2 cellular contexts compared by ENCODE assay signal in genomic region chr2:240832816-240833497, GRCh38.
TF ChIP-seq lines count a peak whose summit lies in the region.

No MANE protein-coding gene starts in this region.

TF ChIP-seq in SK-N-SH treated with all-trans-retinoic acid at 6 μM for 48 hours, 23 proteins besides CTCF, POLR2A, EP300 and RAD21:
- TF ChIP-seq PATZ1 (CRISPR knock-in tag; IDR thresholded peaks at IDR 0.05; ENCODE audit: borderline replicate concordance) (no peak), ISL1 (CRISPR knock-in tag; IDR thresholded peaks at IDR 0.05) (no peak), BACH2 (CRISPR knock-in tag; IDR thresholded peaks at IDR 0.05; ENCODE audit: borderline replicate concordance) (no peak), ESRRG (CRISPR knock-in tag; IDR thresholded peaks at IDR 0.05) (no peak)

TF ChIP-seq in SK-N-SH, 30 proteins besides CTCF, POLR2A, EP300 and RAD21:
- no peak for TF ChIP-seq REST (IDR thresholded peaks at IDR 0.05; ENCODE audit: low read depth, low read length)
- no peak for TF ChIP-seq ELF1 (IDR thresholded peaks at IDR 0.05)
- TF ChIP-seq MXI1 (IDR thresholded peaks at IDR 0.05; ENCODE audit: low read depth, low read length), result no peak
- TF ChIP-seq USF1 (IDR thresholded peaks at IDR 0.05; ENCODE audit: borderline replicate concordance, low read depth), result no peak
- no peak for TF ChIP-seq SIN3A (IDR thresholded peaks at IDR 0.05; ENCODE audit: borderline replicate concordance, low read depth, low read length)
- TF ChIP-seq YY1 (IDR thresholded peaks at IDR 0.05; ENCODE audit: low read depth), result no peak
- no peak for TF ChIP-seq RXRA (IDR thresholded peaks at IDR 0.05; ENCODE audit: borderline replicate concordance, low read depth)
- no peak for TF ChIP-seq POLR2AphosphoS5 (IDR thresholded peaks at IDR 0.05; ENCODE audit: low read depth, low read length)
- no peak for TF ChIP-seq PBX3 (IDR thresholded peaks at IDR 0.05)
- TF ChIP-seq MAX (IDR thresholded peaks at IDR 0.05; ENCODE audit: low read depth), result no peak
- TF ChIP-seq JUND (IDR thresholded peaks at IDR 0.05), result no peak
- TF ChIP-seq CHD2 (IDR thresholded peaks at IDR 0.05; ENCODE audit: low read length, partially characterized antibody), result no peak
- TF ChIP-seq USF2 (IDR thresholded peaks at IDR 0.05; ENCODE audit: borderline replicate concordance, low read depth, low read length), result no peak
- no peak for TF ChIP-seq RCOR1 (IDR thresholded peaks at IDR 0.05; ENCODE audit: low read length)
